In the genomic region with DNA sequence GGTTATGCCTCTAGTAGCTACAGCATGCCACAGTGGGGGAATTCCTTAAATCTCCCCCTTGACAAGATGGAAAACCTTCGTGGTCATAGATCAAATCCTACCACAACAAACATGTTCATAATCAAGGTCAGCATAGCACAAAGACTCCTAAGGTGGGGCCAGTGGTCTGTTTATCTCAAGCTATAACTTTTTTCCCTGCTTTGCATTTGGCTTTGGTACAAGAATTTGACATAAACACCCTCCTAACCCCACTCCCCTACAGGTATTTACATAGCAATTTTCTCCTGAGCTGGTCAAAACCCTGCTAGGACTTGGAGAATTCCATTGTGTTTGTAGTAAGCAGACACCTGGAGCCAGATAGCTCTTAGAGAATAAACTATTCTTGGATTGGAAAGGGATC, we compare ENCODE assay signal across 16 cellular contexts.
"Had no signal": no experiment of that assay in that cellular context is flagged by ENCODE, and none has a peak within 500 bp of the region (broad histone marks: within the 10 kb centered on the region; RNA-seq: fewer than 3 reads in every experiment).

No MANE protein-coding gene starts in this region.

- H3K36me3 ChIP-seq: ascending aorta, lower lobe of right lung, pancreas, thyroid gland, uterus had no signal

- H3K4me3 Mint-ChIP-seq: activated naive CD8-positive, alpha-beta T cell treated with anti-CD3 and anti-CD28 coated beads, Interleukin-2, amount 50 U/mL, for 24 hours; activated T-helper 1 cell treated with anti-CD3 and anti-CD28 coated beads, Interleukin-12 subunit alpha, Interleukin-12 subunit beta, Interleukin-2, Interleukin-4 antibody, amounts not matched to agents 30 ng/mL and 10 ng/mL and 1 ng/mL, durations not matched to agents 14 hours and 24 hours and 36 hours had no signal

- H3K27ac Mint-ChIP-seq: activated naive CD8-positive, alpha-beta T cell treated with anti-CD3 and anti-CD28 coated beads, Interleukin-2, amount 50 U/mL, for 24 hours had no signal

- H3K27me3 ChIP-seq: ascending aorta, dorsolateral prefrontal cortex, hepatocyte, pancreas, thyroid gland, uterus had no signal

- H2AFZ ChIP-seq: hepatocyte had no signal

- H3K4me1 ChIP-seq: pancreas had no signal

- H3K27ac ChIP-seq: ascending aorta, hepatocyte, lower lobe of right lung, pancreas, thyroid gland, uterus had no signal

- ATAC-seq: activated naive CD8-positive, alpha-beta T cell treated with anti-CD3 and anti-CD28 coated beads, Interleukin-2, amount 50 U/mL, for 24 hours; lower lobe of right lung; pancreas had no signal

- H3K9me3 ChIP-seq: ascending aorta, lower lobe of right lung, pancreas, thyroid gland, uterus had no signal

- H3K9me3 Mint-ChIP-seq: activated naive CD8-positive, alpha-beta T cell treated with anti-CD3 and anti-CD28 coated beads, Interleukin-2, amount 50 U/mL, for 24 hours had no signal

- H3K4me3 ChIP-seq: ascending aorta, dorsolateral prefrontal cortex, hepatocyte, lower lobe of right lung, pancreas, thyroid gland, uterus had no signal

- H3K27me3 Mint-ChIP-seq: activated naive CD8-positive, alpha-beta T cell treated with anti-CD3 and anti-CD28 coated beads, Interleukin-2, amount 50 U/mL, for 24 hours had no signal

- H3K4me2 ChIP-seq: hepatocyte had no signal

- H3K79me2 ChIP-seq: hepatocyte had no signal

- DNase-seq: activated CD4-positive, alpha-beta T cell treated with anti-CD3 and anti-CD28 coated beads for 48 hours; activated naive CD4-positive, alpha-beta T cell treated with Interleukin-2 at 50 U/mL for 16 hours; activated naive CD8-positive, alpha-beta T cell treated with anti-CD3 and anti-CD28 coated beads, Interleukin-2, amount 50 U/mL, for 24 hours; kidney glomerular epithelial cell; lower lobe of right lung; naive B cell; pancreas; retina; stimulated activated CD4-positive, alpha-beta T cell treated with anti-CD3 and anti-CD28 coated beads, Interleukin-15, amount 100 ng/mL, for 24 hours; stimulated activated CD4-positive, alpha-beta T cell treated with anti-CD3 and anti-CD28 coated beads, Interleukin-4, amount 100 ng/mL, for 24 hours; thyroid gland; uterus had no signal
